ENCODE assay signal across 9 cellular contexts in the genomic region with DNA sequence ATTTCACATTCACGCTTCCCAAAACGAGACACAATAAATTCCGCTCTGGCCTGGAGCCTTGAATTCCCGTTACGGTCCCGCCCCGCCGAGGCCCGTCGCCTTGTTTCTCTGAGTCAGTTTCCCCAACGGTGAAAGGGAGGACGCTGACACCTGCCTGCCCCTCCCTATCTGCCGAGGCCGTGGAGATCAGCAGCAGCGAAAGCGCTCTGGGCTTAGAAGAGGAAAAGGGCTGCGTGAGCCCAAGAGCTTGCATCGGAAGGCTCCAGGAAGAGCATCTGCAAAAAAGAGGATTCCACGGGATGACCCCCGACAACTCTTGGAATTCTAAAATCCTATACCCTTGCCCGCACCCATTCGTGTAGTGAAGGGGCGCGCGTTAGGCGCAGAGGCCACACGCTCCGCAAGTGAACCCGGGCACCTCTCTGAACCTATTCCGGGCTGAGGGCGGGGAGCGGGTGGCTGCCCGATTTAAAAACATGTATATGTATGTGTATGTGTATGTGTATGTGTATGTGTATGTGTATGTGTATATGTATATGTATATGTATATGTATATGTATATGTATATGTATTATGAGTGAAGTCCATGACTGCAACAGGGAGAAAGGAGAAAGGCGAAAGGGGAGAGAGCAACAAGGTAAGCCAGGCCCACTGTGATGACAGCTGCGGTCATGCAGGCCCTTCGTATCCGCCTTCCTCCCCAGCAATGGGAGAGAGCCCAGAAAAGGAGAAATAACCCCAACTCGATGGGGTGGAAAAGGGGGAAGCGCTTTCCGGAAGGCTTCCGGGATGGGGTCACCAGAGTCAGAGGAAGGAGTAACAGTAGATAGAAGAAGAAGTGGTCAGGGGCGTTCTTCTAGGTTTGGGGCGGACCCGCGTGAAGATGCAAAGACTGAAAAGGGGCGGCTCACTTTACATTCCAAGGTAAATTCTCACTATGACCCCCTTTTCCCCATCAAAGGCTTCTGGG. TPM values are rescaled to one million over a fixed set of nuclear protein-coding genes. Genes with fewer than 3 reads are reported as not detected.
DNase-seq lines count a peak whose midpoint lies in the region; ATAC-seq and TF ChIP-seq lines count a peak whose summit lies in the region.
"Had no signal": no experiment of that assay in that cellular context is flagged by ENCODE, and none has a peak within 500 bp of the region (broad histone marks: within the 10 kb centered on the region; RNA-seq: fewer than 3 reads in every experiment).

No MANE protein-coding gene starts in this region.

- peak; percentile 30 for ATAC-seq in Right ventricle myocardium superior (ENCODE audit: poor library complexity)

- CTCF ChIA-PET in OCI-LY7 (lab: Charles Lee; ENCODE audit: unreplicated experiment), result interaction anchor here (1.4 kb wide), 1 partner anchor 8 kb away, joined by 6 read pairs; no protein-coding TSS in a partner anchor

- in situ Hi-C loops in GM23248 (cut with MboI), result loop anchor here (25.0 kb wide), 1 partner anchor 200 kb away; no protein-coding TSS in a partner anchor

- peak overlapping the region; percentile 76 for H3K4me3 ChIP-seq in GM23248
- peak overlapping the region; percentile 83 for H3K4me3 ChIP-seq in OCI-LY7 (ENCODE audit: low read depth, low read length, poor library complexity, severe bottlenecking)

- H2AFZ ChIP-seq in GM23248 (peak overlapping the region; percentile 87), OCI-LY7 (ENCODE audit: low read length) (peak overlapping the region; percentile 96)

- DNase-seq in GM23248, result peak; percentile 79
- peak; percentile 43 for DNase-seq in OCI-LY7 (ENCODE audit: low spot score)
- DNase-seq in activated naive CD4-positive, alpha-beta T cell treated with Interleukin-2 at 50 U/mL for 16 hours, result peak; percentile 68
- DNase-seq in Right ventricle myocardium superior, result peak; percentile 61
- peak; percentile 31 for DNase-seq in retina
- no peak for DNase-seq in globus pallidus (ENCODE audit: low spot score)
- DNase-seq in iPS-NIHi7 (ENCODE audit: extremely low spot score), result no peak

- 22 to 23% methylated on average over 46 of the region's 46 CpGs for whole genome bisulfite sequencing in GM23248 (ENCODE audit: low coverage in 1 of 2, low lambda C conversion rate in 2 of 2, missing lambda C conversion rate in 2 of 2), 2 experiments

- no peaks in the 10 kb centered on the region for H4K20me1 ChIP-seq in GM23248 (ENCODE audit: insufficient read depth)
- 0 out of 2 replicates have a peak, but pooled peaks cover 5% of the 10 kb centered on the region for H4K20me1 ChIP-seq in OCI-LY7 (ENCODE audit: insufficient read depth, low read length)

- H3K36me3 ChIP-seq in GM23248 (ENCODE audit: low read depth) (no peaks in the 10 kb centered on the region), OCI-LY7 (ENCODE audit: insufficient read depth, low read length) (no peaks in the 10 kb centered on the region)

- H3K9me2 ChIP-seq in GM23248 (ENCODE audit: insufficient read depth) (no peaks in the 10 kb centered on the region), OCI-LY7 (ENCODE audit: insufficient read depth, low read length) (no peaks in the 10 kb centered on the region)

- no TSS peak for BruUV-seq in OCI-LY7 (replicated peaks; lab: Mats Ljungman, UMichigan)

- H3K9me3 ChIP-seq in GM23248 (ENCODE audit: low read depth), result no peaks in the 10 kb centered on the region
- no peaks in the 10 kb centered on the region for H3K9me3 ChIP-seq in OCI-LY7 (ENCODE audit: low read length)

- H3K4me2 ChIP-seq in GM23248 (ENCODE audit: unreplicated experiment) (peak overlapping the region; percentile 85), OCI-LY7 (ENCODE audit: low read length) (peak overlapping the region; percentile 88)

- H3K27ac ChIP-seq in C4-2B (peak overlapping the region; percentile 72), GM23248 (peak overlapping the region; percentile 50), OCI-LY7 (ENCODE audit: low read depth, low read length, poor library complexity, severe bottlenecking) (peak overlapping the region; percentile 35)

- peaks cover 14% of the 10 kb centered on the region for H3F3A ChIP-seq in GM23248 (ENCODE audit: insufficient read depth)

- peaks cover 12% of the 10 kb centered on the region for H3K4me1 ChIP-seq in GM23248 (ENCODE audit: insufficient read depth)
- H3K4me1 ChIP-seq in OCI-LY7 (ENCODE audit: insufficient read depth, low read length, poor library complexity, severe bottlenecking), result peaks cover 17% of the 10 kb centered on the region

- TF ChIP-seq CTCF in C4-2B (conservative IDR thresholded peaks at IDR 0.05) (no peak), OCI-LY7 (conservative IDR thresholded peaks at IDR 0.05; ENCODE audit: low read length) (no peak)

- intact Hi-C loops in OCI-LY7 (cut with micrococcal nuclease; ENCODE audit: unreplicated experiment) (loop anchor here (2.0 to 5.0 kb wide), 4 partner anchors 45 to 223 kb away; no protein-coding TSS in a partner anchor), Right ventricle myocardium superior (cut with DNase I) (no loop called here)

- H3K9ac ChIP-seq in GM23248, result peak overlapping the region; percentile 81

- peaks cover 40% of the 10 kb centered on the region for H3K79me2 ChIP-seq in GM23248 (ENCODE audit: insufficient read depth)
- peaks cover 35% of the 10 kb centered on the region for H3K79me2 ChIP-seq in OCI-LY7 (ENCODE audit: insufficient read depth, low read depth, low read length)

- POLR2A ChIA-PET in OCI-LY7 (lab: Charles Lee), result interaction anchor here (0.5 to 1.7 kb wide), 6 partner anchors 10 to 335 kb away, joined by 3 to 5 read pairs (median 3); no protein-coding TSS in a partner anchor

- no peaks in the 10 kb centered on the region for H3K27me3 ChIP-seq in GM23248 (replicated peaks; ENCODE audit: insufficient read depth)

RNA-seq across cellular contexts. Expression of gene MRTFA, which starts 0.9 kb away (rescaled TPM):
- 49.2 and 59.2 TPM in 2 replicates for total RNA-seq in GM23248 (2014; rRNA removed; shearing (Covaris generic))
- 24.0 and 24.2 TPM in 2 replicates for polyA plus RNA-seq in GM23248 (2016; fragmentation: Nextera tagmentation; extraction: Ambion mirVana)
- total RNA-seq in OCI-LY7 (2014; rRNA removed; shearing (Covaris generic)), result 25.6 and 47.7 TPM in 2 replicates
- total RNA-seq in OCI-LY7 (2022), result 60.4 and 66.9 TPM in 2 replicates
- total RNA-seq in Right ventricle myocardium superior, result 26.4 TPM

RNA-seq across cellular contexts. Expression of gene MCHR1, which starts 41.8 kb away (rescaled TPM):
- 0.65 TPM in 1 of 2 replicates, not detected in the other for total RNA-seq in GM23248 (2014; rRNA removed; shearing (Covaris generic))
- 0.11 and 0.32 TPM in 2 replicates for polyA plus RNA-seq in GM23248 (2016; fragmentation: Nextera tagmentation; extraction: Ambion mirVana)
- not detected in 2 replicates for total RNA-seq in OCI-LY7 (2014; rRNA removed; shearing (Covaris generic))
- total RNA-seq in OCI-LY7 (2022) (not detected in 2 replicates), Right ventricle myocardium superior (0.54 TPM)
- total RNA-seq: LHCN-M2 had no signal

Comparison
In these comparisons a context has a peak if more than half of its experiments do, and no peak if none do; other contexts are left out.
1. DNase-seq: peak in GM23248 (single experiment), OCI-LY7 (single experiment), activated naive CD4-positive, alpha-beta T cell treated with Interleukin-2 at 50 U/mL for 16 hours (single experiment), Right ventricle myocardium superior (single experiment) and retina (single experiment); none in globus pallidus (single experiment) and iPS-NIHi7 (single experiment).
2. Peak in every context shown above with its lines, with median percentiles within 50 percentile points of each other: H3K27ac ChIP-seq.